1 cellular context compared by ENCODE assay signal in genomic region chr13:40910324-40911050, GRCh38.
A peak's percentile ranks its signal among the peaks of the same experiment; 100 is the strongest.
TF ChIP-seq lines count a peak whose summit lies in the region.

No MANE protein-coding gene starts in this region.

TF ChIP-seq in GM12878, 131 proteins besides CTCF, POLR2A, EP300 and RAD21 (continued from another document):
- 0 out of 2 replicates have a peak, but pooled peaks have one; percentile 40 for TF ChIP-seq RELB (IDR thresholded peaks at IDR 0.05; ENCODE audit: low read depth)
- TF ChIP-seq ZNF217 (IDR thresholded peaks at IDR 0.05): peak; percentile 52; the same call in 1 of the 2 replicates
- peak; percentile 29; the same call in 1 of the 2 replicates for TF ChIP-seq IRF4 (IDR thresholded peaks at IDR 0.05; ENCODE audit: low read depth, low read length)
- TF ChIP-seq SKIL (IDR thresholded peaks at IDR 0.05; ENCODE audit: low read depth, poor library complexity, severe bottlenecking): peak; percentile 46
- TF ChIP-seq BCLAF1 (IDR thresholded peaks at IDR 0.05): no peak
